8 cellular contexts compared by ENCODE assay signal in genomic region chr4:169659736-169660670, GRCh38. TPM values are rescaled to one million over a fixed set of nuclear protein-coding genes. Genes with fewer than 3 reads are reported as not detected.
DNase-seq lines count a peak whose midpoint lies in the region; ATAC-seq, FAIRE-seq and TF ChIP-seq lines count a peak whose summit lies in the region.

No MANE protein-coding gene starts in this region.

- FAIRE-seq in G401.6 (lab: Jason Lieb, UNC): peak; percentile 99

- CTCF ChIA-PET in HEK293 (lab: Yijun Ruan, JAX): interaction anchor here (0.6 to 0.7 kb wide), 2 partner anchors 9 to 131 kb away, joined by 3 read pairs; no protein-coding TSS in a partner anchor

- H3K27ac ChIP-seq in HEK293 (ENCODE audit: extremely low read depth, low read depth, low read length): peak overlapping the region; percentile 67
- peak overlapping the region; percentile 8 to 91 (median 87) for H3K27ac ChIP-seq in adrenal gland
- no peak overlapping the region for H3K27ac ChIP-seq in parathyroid adenoma
- peak overlapping the region; percentile 84 to 93 (median 88) for H3K27ac ChIP-seq in transverse colon

- 5 to 10% (median 6%) methylated on average over 14 of the region's 14 CpGs for WGBS in adrenal gland, 4 donors
- WGBS in transverse colon (ENCODE audit: low coverage in 1 of 2), 2 donors: 2 to 11% methylated on average over 7 to 14 of the region's 14 CpGs

- H3K36me3 ChIP-seq in HEK293 (ENCODE audit: control insufficient read depth in 2 of 2, insufficient read depth in 1 of 2, low read length in 2 of 2): no peaks in the 10 kb centered on the region
- H3K36me3 ChIP-seq in adrenal gland (replicated peaks in 1 of 2): no peaks in the 10 kb centered on the region
- H3K36me3 ChIP-seq in parathyroid adenoma (ENCODE audit: control insufficient read depth, insufficient read depth, low read length): no peaks in the 10 kb centered on the region
- no peaks in the 10 kb centered on the region for H3K36me3 ChIP-seq in transverse colon

- no peak for TF ChIP-seq CTCF in HEK293 (tag by site-specific recombination; IDR thresholded peaks at IDR 0.05)
- no peak for TF ChIP-seq CTCF in adrenal gland (IDR thresholded peaks at IDR 0.05)
- no peak for TF ChIP-seq CTCF in parathyroid adenoma (IDR thresholded peaks at IDR 0.05)
- TF ChIP-seq CTCF in transverse colon (IDR thresholded peaks at IDR 0.05): no peak

- peak; percentile 93 for ATAC-seq in SK-N-SH treated with all-trans-retinoic acid at 6 μM for 48 hours

- peaks cover 3% of the 10 kb centered on the region for H3K79me2 ChIP-seq in parathyroid adenoma

- no peak overlapping the region for H3K9ac ChIP-seq in parathyroid adenoma

- no peaks in the 10 kb centered on the region for H3K9me3 ChIP-seq in HEK293 (ENCODE audit: control insufficient read depth, insufficient read depth, low read depth, low read length)
- H3K9me3 ChIP-seq in adrenal gland (replicated peaks in 1 of 3): no peaks in the 10 kb centered on the region
- no peaks in the 10 kb centered on the region for H3K9me3 ChIP-seq in parathyroid adenoma (ENCODE audit: control insufficient read depth, low read length)
- no peaks in the 10 kb centered on the region for H3K9me3 ChIP-seq in transverse colon

- peak overlapping the region; percentile 51 for H3K4me3 ChIP-seq in HEK293 (ENCODE audit: low read depth, low read length)
- H3K4me3 ChIP-seq in adrenal gland: peak overlapping the region in 2 of 4 donors; percentile 20 to 51
- peak overlapping the region; percentile 13 for H3K4me3 ChIP-seq in parathyroid adenoma (ENCODE audit: low read depth, low read length)
- H3K4me3 ChIP-seq in transverse colon: peak overlapping the region; percentile 4 to 52 (median 36)

- H3K4me1 ChIP-seq in HEK293 (ENCODE audit: control insufficient read depth, insufficient read depth, low read length) (peaks cover 27% of the 10 kb centered on the region), adrenal gland (replicated peaks in 1 of 2) (peaks cover 7 to 41% of the 10 kb centered on the region in 2 donors), parathyroid adenoma (peaks cover 3% of the 10 kb centered on the region), transverse colon (peaks cover 8 to 80% (median 60%) of the 10 kb centered on the region in 4 donors)

- no peak overlapping the region for H2AFZ ChIP-seq in parathyroid adenoma

- H3K4me2 ChIP-seq in parathyroid adenoma (ENCODE audit: low read length): no peak overlapping the region

- in situ Hi-C loops in transverse colon (cut with MboI; ENCODE audit: low pct_ligation_motif_present in 1 of 4, low pct_unique_long_range_greater_than_20kb in 1 of 4, low sequenced_read_pairs in 3 of 4): loop anchor here in 1 of 4 donors (10.0 kb wide), 1 partner anchor 45 kb away; the partner anchor contains the start of gene NEK1

- DNase-seq in MV-4-11 (lab: John Stamatoyannopoulos, UW) (peak; percentile 94), adrenal gland (peak; percentile 80 to 97 (median 91)), cardiac septum (ENCODE audit: low spot score) (peak; percentile 79), transverse colon (peak; percentile 78)

- no peaks in the 10 kb centered on the region for H3K27me3 ChIP-seq in adrenal gland
- H3K27me3 ChIP-seq in parathyroid adenoma (ENCODE audit: control insufficient read depth, insufficient read depth, low read length): no peaks in the 10 kb centered on the region
- H3K27me3 ChIP-seq in transverse colon: no peaks in the 10 kb centered on the region

- TF ChIP-seq EP300 in transverse colon (IDR thresholded peaks at IDR 0.05; ENCODE audit: low read depth): no peak

- intact Hi-C loops in adrenal gland (cut with DNase I) (loop anchor here in 1 of 2 donors (5.0 kb wide), 1 partner anchor 38 kb away; the partner anchor contains the start of gene CLCN3), cardiac septum (cut with DNase I) (loop anchor here (1.0 to 5.0 kb wide), 2 partner anchors 40 to 57 kb away; partner anchors contain the start of gene CLCN3), transverse colon (cut with DNase I; ENCODE audit: low total_unique reads) (loop anchor here (5.0 kb wide), 1 partner anchor 38 kb away; the partner anchor contains the start of gene CLCN3)

- peak in 1 of 2 donors; percentile 88 for TF ChIP-seq POLR2A in adrenal gland (IDR thresholded peaks at IDR 0.05)
- TF ChIP-seq POLR2A in transverse colon (IDR thresholded peaks at IDR 0.05): peak; percentile 77

- POLR2A ChIA-PET in HEK293 (lab: Yijun Ruan, JAX): interaction anchor here (0.6 to 1.4 kb wide), 4 partner anchors 10 to 726 kb away, joined by 3 to 11 read pairs (median 4); partner anchors contain the start of genes CLCN3 and NEK1

TF ChIP-seq in HEK293, 187 proteins besides CTCF, POLR2A, EP300 and RAD21 (continues in another document):
- TF ChIP-seq ELK4 (IDR thresholded peaks at IDR 0.05; ENCODE audit: borderline replicate concordance, low read depth, low read length) (no peak), ZNF394 (tag by site-specific recombination; IDR thresholded peaks at IDR 0.05; ENCODE audit: borderline replicate concordance) (0 out of 2 replicates have a peak, but pooled peaks have one; percentile 22), SALL2 (tag by site-specific recombination; IDR thresholded peaks at IDR 0.05; ENCODE audit: borderline replicate concordance) (no peak), ZNF132 (tag by site-specific recombination; IDR thresholded peaks at IDR 0.05; ENCODE audit: borderline replicate concordance) (no peak), YY1 (tag by site-specific recombination; IDR thresholded peaks at IDR 0.05) (0 out of 2 replicates have a peak, but pooled peaks have one; percentile 44), OVOL3 (tag by site-specific recombination; IDR thresholded peaks at IDR 0.05) (no peak), ZFP37 (tag by site-specific recombination; IDR thresholded peaks at IDR 0.05) (no peak), ZFP69B (tag by site-specific recombination; IDR thresholded peaks at IDR 0.05) (peak; percentile 54), ZNF530 (tag by site-specific recombination; IDR thresholded peaks at IDR 0.05; ENCODE audit: low read depth) (no peak), ZSCAN16 (tag by site-specific recombination; IDR thresholded peaks at IDR 0.05) (no peak), ZBTB48 (tag by site-specific recombination; IDR thresholded peaks at IDR 0.05) (peak; percentile 88), ZNF221 (tag by site-specific recombination; IDR thresholded peaks at IDR 0.05; ENCODE audit: borderline replicate concordance) (no peak)

TF ChIP-seq in SK-N-SH treated with all-trans-retinoic acid at 6 μM for 48 hours, 23 proteins besides CTCF, POLR2A, EP300 and RAD21 (continues in another document):
- peak; percentile 8; the same call in 1 of the 2 replicates for TF ChIP-seq ZNF8 (CRISPR knock-in tag; IDR thresholded peaks at IDR 0.05)
- peak; percentile 21; the same call in 1 of the 2 replicates for TF ChIP-seq TCF4 (CRISPR knock-in tag; IDR thresholded peaks at IDR 0.05; ENCODE audit: borderline replicate concordance)
- TF ChIP-seq TOX (CRISPR knock-in tag; IDR thresholded peaks at IDR 0.05; ENCODE audit: borderline replicate concordance): no peak
- 0 out of 2 replicates have a peak, but pooled peaks have one; percentile 59 for TF ChIP-seq CSRNP3 (CRISPR knock-in tag; IDR thresholded peaks at IDR 0.05)
- peak; percentile 61; the same call in 1 of the 2 replicates for TF ChIP-seq CREB5 (CRISPR knock-in tag; IDR thresholded peaks at IDR 0.05; ENCODE audit: low read depth)
- TF ChIP-seq ISL1 (CRISPR knock-in tag; IDR thresholded peaks at IDR 0.05): peak; percentile 36; the same call in 1 of the 2 replicates
- TF ChIP-seq SNAI2 (CRISPR knock-in tag; IDR thresholded peaks at IDR 0.05): no peak
- TF ChIP-seq ZC3H10 (CRISPR knock-in tag; IDR thresholded peaks at IDR 0.05): no peak
- peak; percentile 61; the same call in 1 of the 2 replicates for TF ChIP-seq PPARA (CRISPR knock-in tag; IDR thresholded peaks at IDR 0.05; ENCODE audit: borderline replicate concordance)
- 0 out of 2 replicates have a peak, but pooled peaks have one; percentile 15 for TF ChIP-seq CSDC2 (CRISPR knock-in tag; IDR thresholded peaks at IDR 0.05)

RNA-seq across cellular contexts. Expression of gene CLCN3, which starts 39.6 kb away (rescaled TPM):
- 10 to 100 TPM; 50.9 to 84.8 (median 61.5) TPM for total RNA-seq in adrenal gland
- polyA plus RNA-seq in adrenal gland: 100 to 1,000 TPM in 1 of 3 donors, 10 to 100 TPM in 2; 11.9 to 106 (median 13.9) TPM
- 61.4 TPM for total RNA-seq in cardiac septum
- 10 to 100 TPM; 46.8 to 91.1 (median 69.3) TPM for total RNA-seq in transverse colon

RNA-seq across cellular contexts. Expression of gene NEK1, which starts 47.6 kb away (rescaled TPM):
- total RNA-seq in adrenal gland (10 to 100 TPM in 6 of 8 donors, 1 to 10 TPM in 2; 6.6 to 23.0 (median 12.6) TPM), cardiac septum (17.3 TPM), transverse colon (10 to 100 TPM in 2 of 4 donors, 1 to 10 TPM in 2; 7.6 to 14.9 (median 10.2) TPM)
- polyA plus RNA-seq in adrenal gland: 10 to 100 TPM in 1 of 3 donors, 1 to 10 TPM in 2; 4.2 to 14.3 (median 6.9) TPM
